1 cellular context compared by ENCODE assay signal in the genomic region with DNA sequence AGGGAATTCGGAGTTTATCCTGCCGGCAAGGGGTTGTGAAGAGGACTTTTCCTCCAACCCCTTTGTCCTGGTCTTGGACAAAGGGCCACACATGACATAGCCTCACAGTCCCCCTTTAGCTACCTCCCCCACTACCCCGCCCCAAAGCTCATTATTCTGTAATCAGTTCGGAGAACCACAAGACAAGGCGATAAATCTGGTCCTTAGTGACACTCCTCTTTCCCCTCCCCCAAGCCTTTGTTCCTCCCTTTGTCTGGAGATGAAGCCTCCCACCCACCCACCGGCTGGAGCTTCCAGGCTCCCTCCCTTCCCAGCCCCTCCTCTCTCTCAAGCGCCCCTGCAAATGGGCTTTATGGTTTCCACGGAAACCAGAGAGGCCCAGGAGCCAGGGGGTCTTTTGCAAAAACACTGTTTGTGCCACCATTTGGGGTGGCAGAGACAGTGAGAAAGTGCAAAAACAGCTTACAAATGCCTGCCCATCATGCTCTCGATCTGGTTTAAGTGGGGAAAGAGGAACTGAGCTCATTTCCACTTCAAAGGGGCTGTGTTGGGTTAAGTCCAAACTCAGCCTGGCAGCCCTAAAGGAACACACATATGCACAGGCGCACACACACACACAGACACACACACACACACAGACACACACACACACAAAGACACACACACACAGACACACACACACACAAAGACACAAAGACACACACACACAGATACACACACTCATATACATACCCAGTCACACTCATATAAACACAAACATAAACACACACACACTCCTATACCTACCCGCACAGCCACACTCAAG.
TF ChIP-seq lines count a peak whose summit lies in the region.

No MANE protein-coding gene starts in this region.

TF ChIP-seq in endothelial cell of umbilical vein, 7 proteins besides CTCF, POLR2A, EP300 and RAD21 (continued from another document):
- TF ChIP-seq JUN (IDR thresholded peaks at IDR 0.05; ENCODE audit: borderline replicate concordance, insufficient read depth, insufficient read length, low read depth) (peak; percentile 20), POLR2AphosphoS5 (IDR thresholded peaks at IDR 0.05; ENCODE audit: insufficient read depth, low read depth, low read length) (no peak), MAX (IDR thresholded peaks at IDR 0.05; ENCODE audit: insufficient read depth, insufficient read length) (no peak)
